2 cellular contexts compared by ENCODE assay signal in the genomic region with DNA sequence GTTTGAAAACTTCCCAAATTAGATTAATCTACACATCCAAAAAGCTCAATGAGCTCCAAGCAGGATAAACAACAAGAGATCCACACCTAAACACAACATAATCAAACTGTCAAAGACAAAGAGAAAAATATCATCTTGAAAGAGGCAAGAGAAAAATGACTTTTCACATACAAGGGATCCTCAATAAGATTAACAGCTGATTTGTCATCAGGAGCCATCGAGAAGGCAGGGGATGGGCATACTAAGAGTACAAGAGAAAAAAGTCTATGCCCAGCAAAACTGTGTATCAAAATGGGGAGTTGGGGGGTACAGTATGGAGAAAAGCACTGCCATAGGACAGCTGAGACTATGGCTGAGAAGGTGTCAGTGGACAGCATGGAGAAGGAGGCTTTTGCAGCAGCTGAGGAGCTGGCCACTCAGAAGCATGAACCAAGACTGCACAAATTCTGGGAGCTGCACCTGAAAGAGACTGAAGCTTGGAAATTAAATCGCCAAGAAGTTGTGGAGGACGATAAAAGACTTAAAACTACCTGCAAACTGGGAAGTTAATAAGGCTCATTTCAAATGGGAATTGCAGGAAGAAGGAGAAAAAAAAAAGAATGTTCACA.
A peak's percentile ranks its signal among the peaks of the same experiment; 100 is the strongest.
TF ChIP-seq lines count a peak whose summit lies in the region.

No MANE protein-coding gene starts in this region.

TF ChIP-seq in HCT116, 20 proteins besides CTCF, POLR2A, EP300 and RAD21:
- peak; percentile 93 for TF ChIP-seq CBX3 (IDR thresholded peaks at IDR 0.05; ENCODE audit: low read depth)
- TF ChIP-seq, protein P1, sequence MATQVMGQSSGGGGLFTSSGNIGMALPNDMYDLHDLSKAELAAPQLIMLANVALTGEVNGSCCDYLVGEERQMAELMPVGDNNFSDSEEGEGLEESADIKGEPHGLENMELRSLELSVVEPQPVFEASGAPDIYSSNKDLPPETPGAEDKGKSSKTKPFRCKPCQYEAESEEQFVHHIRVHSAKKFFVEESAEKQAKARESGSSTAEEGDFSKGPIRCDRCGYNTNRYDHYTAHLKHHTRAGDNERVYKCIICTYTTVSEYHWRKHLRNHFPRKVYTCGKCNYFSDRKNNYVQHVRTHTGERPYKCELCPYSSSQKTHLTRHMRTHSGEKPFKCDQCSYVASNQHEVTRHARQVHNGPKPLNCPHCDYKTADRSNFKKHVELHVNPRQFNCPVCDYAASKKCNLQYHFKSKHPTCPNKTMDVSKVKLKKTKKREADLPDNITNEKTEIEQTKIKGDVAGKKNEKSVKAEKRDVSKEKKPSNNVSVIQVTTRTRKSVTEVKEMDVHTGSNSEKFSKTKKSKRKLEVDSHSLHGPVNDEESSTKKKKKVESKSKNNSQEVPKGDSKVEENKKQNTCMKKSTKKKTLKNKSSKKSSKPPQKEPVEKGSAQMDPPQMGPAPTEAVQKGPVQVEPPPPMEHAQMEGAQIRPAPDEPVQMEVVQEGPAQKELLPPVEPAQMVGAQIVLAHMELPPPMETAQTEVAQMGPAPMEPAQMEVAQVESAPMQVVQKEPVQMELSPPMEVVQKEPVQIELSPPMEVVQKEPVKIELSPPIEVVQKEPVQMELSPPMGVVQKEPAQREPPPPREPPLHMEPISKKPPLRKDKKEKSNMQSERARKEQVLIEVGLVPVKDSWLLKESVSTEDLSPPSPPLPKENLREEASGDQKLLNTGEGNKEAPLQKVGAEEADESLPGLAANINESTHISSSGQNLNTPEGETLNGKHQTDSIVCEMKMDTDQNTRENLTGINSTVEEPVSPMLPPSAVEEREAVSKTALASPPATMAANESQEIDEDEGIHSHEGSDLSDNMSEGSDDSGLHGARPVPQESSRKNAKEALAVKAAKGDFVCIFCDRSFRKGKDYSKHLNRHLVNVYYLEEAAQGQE (IDR thresholded peaks at IDR 0.05; ENCODE audit: low read depth), result no peak

TF ChIP-seq in GM12878, 131 proteins besides CTCF, POLR2A, EP300 and RAD21:
- 0 out of 2 replicates have a peak, but pooled peaks have one; percentile 90 for TF ChIP-seq CBX3 (IDR thresholded peaks at IDR 0.05; ENCODE audit: borderline replicate concordance, low read depth)
- no peak for TF ChIP-seq PAX8 (IDR thresholded peaks at IDR 0.05)
- TF ChIP-seq BRCA1 (IDR thresholded peaks at IDR 0.05; ENCODE audit: low read depth, low read length), result no peak
- TF ChIP-seq ZNF622 (IDR thresholded peaks at IDR 0.05), result no peak
- peak; percentile 97 for TF ChIP-seq CBX5 (IDR thresholded peaks at IDR 0.05; ENCODE audit: low read depth)
